Comparison of ENCODE assay signal across 29 cellular contexts in genomic region chr5:59065551-59065950, GRCh38.
DNase-seq lines count a peak whose midpoint lies in the region; ATAC-seq, FAIRE-seq and TF ChIP-seq lines count a peak whose summit lies in the region.
"Had no signal": no experiment of that assay in that cellular context is flagged by ENCODE, and none has a peak within 500 bp of the region (broad histone marks: within the 10 kb centered on the region; RNA-seq: fewer than 3 reads in every experiment).

No MANE protein-coding gene starts in this region.

- H3K4me1 ChIP-seq in A549 (peaks cover 99% of the 10 kb centered on the region), GM23248 (ENCODE audit: insufficient read depth) (peaks cover 63% of the 10 kb centered on the region), upper lobe of right lung (no peaks in the 10 kb centered on the region), PC-9 (replicated peaks; ENCODE audit: insufficient read depth) (peaks cover 39% of the 10 kb centered on the region)
- H3K4me1 ChIP-seq: upper lobe of left lung had no signal

- no peaks in the 10 kb centered on the region for H3K36me3 Mint-ChIP-seq in natural killer cell treated with Interleukin-12 subunit alpha and Interleukin-12 subunit beta and Interleukin-15 and Interleukin-18, amount 100 ng/mL, for 72 hours
- H3K36me3 Mint-ChIP-seq: T-cell had no signal

- intact Hi-C loops in upper lobe of right lung (cut with DNase I) (no loop called here), PC-9 (cut with micrococcal nuclease; ENCODE audit: unreplicated experiment) (no loop called here)

- in situ Hi-C loops in GM23248 (cut with MboI), result no loop called here

- H3K4me3 ChIP-seq in A549 (no peak overlapping the region), GM23248 (peak overlapping the region; percentile 24), foreskin fibroblast (ENCODE audit: low read depth in 1 of 2, low read length in 2 of 2) (no peak overlapping the region), upper lobe of right lung (no peak overlapping the region), PC-9 (no peak overlapping the region)
- H3K4me3 ChIP-seq: dorsolateral prefrontal cortex, GM12878, left lung, upper lobe of left lung had no signal

- no peak for TF ChIP-seq POLR2A in A549 (IDR thresholded peaks at IDR 0.05; ENCODE audit: low read length)

- no peaks in the 10 kb centered on the region for H4K20me1 ChIP-seq in GM23248 (ENCODE audit: insufficient read depth)
- H4K20me1 ChIP-seq in PC-9 (ENCODE audit: insufficient read depth), result 0 out of 2 replicates have a peak, but pooled peaks cover 3% of the 10 kb centered on the region

- H3K27ac ChIP-seq in A549 (peak overlapping the region; percentile 95 to 98), GM23248 (peak overlapping the region; percentile 93), upper lobe of right lung (no peak overlapping the region), PC-9 (no peak overlapping the region)
- H3K27ac ChIP-seq: C4-2B, dorsolateral prefrontal cortex, HL-60, left lung, upper lobe of left lung had no signal

- H3K4me3 Mint-ChIP-seq in natural killer cell treated with Interleukin-12 subunit alpha and Interleukin-12 subunit beta and Interleukin-15 and Interleukin-18, amount 100 ng/mL, for 72 hours, result no peak overlapping the region
- H3K4me3 Mint-ChIP-seq: activated CD4-positive, alpha-beta T cell treated with anti-CD3 and anti-CD28 coated beads, Interleukin-2, amount 10 ng/mL, durations not matched to agents 24 days and 14 days; activated CD8-positive, alpha-beta memory T cell treated with anti-CD3 and anti-CD28 coated beads, Interleukin-2, amount 10 ng/mL, durations not matched to agents 7 days and 5 days; activated naive CD8-positive, alpha-beta T cell treated with anti-CD3 and anti-CD28 coated beads, Interleukin-2, amount 50 U/mL, for 24 hours; activated T-helper 17 cell treated with anti-CD3 and anti-CD28 coated beads, Interleukin-2, amount 50 U/mL, for 72 hours; nephron progenitor cell; T-cell had no signal

- FAIRE-seq in A549 (lab: Jason Lieb, UNC), result peak; percentile 84
- FAIRE-seq: GM12878 had no signal

- no TSS peak for BruUV-seq in PC-9 (replicated peaks; lab: Mats Ljungman, UMichigan)

- ATAC-seq in A549 (no peak), upper lobe of right lung (no peak)
- no peak for ATAC-seq in natural killer cell treated with Interleukin-12 subunit alpha and Interleukin-12 subunit beta and Interleukin-15 and Interleukin-18, amount 100 ng/mL, for 72 hours
- ATAC-seq: activated CD8-positive, alpha-beta memory T cell treated with anti-CD3 and anti-CD28 coated beads, Interleukin-2, amount 10 ng/mL, durations not matched to agents 7 days and 5 days; GM12878; left lung; T-cell had no signal

- H3K4me2 ChIP-seq in A549 (peak overlapping the region; percentile 74), GM23248 (ENCODE audit: unreplicated experiment) (peak overlapping the region; percentile 60), PC-9 (no peak overlapping the region)

- peaks cover 0 to 5% of the 10 kb centered on the region in 2 donors for H3K4me1 Mint-ChIP-seq in natural killer cell treated with Interleukin-12 subunit alpha and Interleukin-12 subunit beta and Interleukin-15 and Interleukin-18, amount 100 ng/mL, for 72 hours (ENCODE audit: low read depth in 2 of 2)
- H3K4me1 Mint-ChIP-seq: activated CD8-positive, alpha-beta memory T cell treated with anti-CD3 and anti-CD28 coated beads, Interleukin-2, amount 10 ng/mL, durations not matched to agents 7 days and 5 days; activated T-helper 17 cell treated with anti-CD3 and anti-CD28 coated beads, Interleukin-2, amount 50 U/mL, for 72 hours had no signal

- no peak for TF ChIP-seq RAD21 in A549 (conservative IDR thresholded peaks at IDR 0.05 in 1 of 2, IDR thresholded peaks at IDR 0.05 in 1 of 2)

- no peaks in the 10 kb centered on the region for H3K27me3 Mint-ChIP-seq in natural killer cell treated with Interleukin-12 subunit alpha and Interleukin-12 subunit beta and Interleukin-15 and Interleukin-18, amount 100 ng/mL, for 72 hours
- H3K27me3 Mint-ChIP-seq: activated naive CD8-positive, alpha-beta T cell treated with anti-CD3 and anti-CD28 coated beads, Interleukin-2, amount 50 U/mL, for 24 hours; activated T-helper 17 cell treated with anti-CD3 and anti-CD28 coated beads, Interleukin-2, amount 50 U/mL, for 72 hours; progenitor cell of endocrine pancreas had no signal

- TF ChIP-seq CTCF in A549 (IDR thresholded peaks at IDR 0.05) (no peak), foreskin fibroblast (IDR thresholded peaks at IDR 0.05; ENCODE audit: low read depth, low read length) (no peak), upper lobe of right lung (IDR thresholded peaks at IDR 0.05) (no peak), PC-9 (conservative IDR thresholded peaks at IDR 0.05) (no peak)

- H3K79me2 ChIP-seq in GM23248 (ENCODE audit: insufficient read depth) (no peaks in the 10 kb centered on the region), PC-9 (ENCODE audit: low read depth) (no peaks in the 10 kb centered on the region)

- POLR2A ChIA-PET in A549 (lab: Yijun Ruan, JAX) (interaction anchor here (1.7 kb wide), 1 partner anchor 62 kb away, joined by 9 read pairs; no protein-coding TSS in a partner anchor), PC-9 (lab: Charles Lee; ENCODE audit: unreplicated experiment) (no interaction called here)

- peak in 1 of 2 experiments; percentile 36; a peak in 1 of 5 replicates for TF ChIP-seq EP300 in A549 (IDR thresholded peaks at IDR 0.05)

- 0% methylated on average over 1 of the region's 1 CpG for WGBS in A549 (ENCODE audit: missing lambda C conversion rate)
- WGBS in GM23248 (ENCODE audit: low coverage in 1 of 2, low lambda C conversion rate in 2 of 2, missing lambda C conversion rate in 2 of 2), 2 experiments, result 0% methylated on average over 1 of the region's 1 CpG

- peaks cover 50% of the 10 kb centered on the region for H3F3A ChIP-seq in GM23248 (ENCODE audit: insufficient read depth)
- 0 out of 2 replicates have a peak, but pooled peaks cover 12% of the 10 kb centered on the region for H3F3A ChIP-seq in PC-9 (ENCODE audit: insufficient read depth, low read depth)

- H3K9me2 ChIP-seq in GM23248 (ENCODE audit: insufficient read depth) (no peaks in the 10 kb centered on the region), PC-9 (ENCODE audit: insufficient read depth) (no peaks in the 10 kb centered on the region)

- H3K27ac Mint-ChIP-seq in natural killer cell treated with Interleukin-12 subunit alpha and Interleukin-12 subunit beta and Interleukin-15 and Interleukin-18, amount 100 ng/mL, for 72 hours, result no peak overlapping the region
- H3K27ac Mint-ChIP-seq: activated CD4-positive, alpha-beta T cell treated with anti-CD3 and anti-CD28 coated beads, Interleukin-2, amount 10 ng/mL, durations not matched to agents 24 days and 14 days; activated CD8-positive, alpha-beta memory T cell treated with anti-CD3 and anti-CD28 coated beads, Interleukin-2, amount 10 ng/mL, durations not matched to agents 7 days and 5 days; activated naive CD8-positive, alpha-beta T cell treated with anti-CD3 and anti-CD28 coated beads, Interleukin-2, amount 50 U/mL, for 24 hours; activated T-helper 17 cell treated with anti-CD3 and anti-CD28 coated beads, Interleukin-2, amount 50 U/mL, for 72 hours; progenitor cell of endocrine pancreas; T-cell had no signal

- H2AFZ ChIP-seq in GM23248 (no peak overlapping the region), PC-9 (no peak overlapping the region)

- H3K36me3 ChIP-seq in GM23248 (ENCODE audit: low read depth) (no peaks in the 10 kb centered on the region), upper lobe of right lung (no peaks in the 10 kb centered on the region), PC-9 (ENCODE audit: low read depth) (no peaks in the 10 kb centered on the region)
- H3K36me3 ChIP-seq: left lung, upper lobe of left lung had no signal

- CTCF ChIA-PET in A549 (lab: Yijun Ruan, JAX) (interaction anchor here (2.6 kb wide), 1 partner anchor 109 kb away, joined by 10 read pairs; no protein-coding TSS in a partner anchor), PC-9 (lab: Charles Lee) (no interaction called here)

- H3K9me3 ChIP-seq in A549 (no peaks in the 10 kb centered on the region), GM23248 (ENCODE audit: low read depth) (no peaks in the 10 kb centered on the region), upper lobe of right lung (no peaks in the 10 kb centered on the region), PC-9 (ENCODE audit: insufficient read depth, low read depth) (no peaks in the 10 kb centered on the region)
- H3K9me3 ChIP-seq: left lung, upper lobe of left lung had no signal

- peaks cover 2% of the 10 kb centered on the region for H3K9me3 Mint-ChIP-seq in natural killer cell treated with Interleukin-12 subunit alpha and Interleukin-12 subunit beta and Interleukin-15 and Interleukin-18, amount 100 ng/mL, for 72 hours
- H3K9me3 Mint-ChIP-seq: activated naive CD8-positive, alpha-beta T cell treated with anti-CD3 and anti-CD28 coated beads, Interleukin-2, amount 50 U/mL, for 24 hours; nephron progenitor cell had no signal

- H3K9ac ChIP-seq in GM23248, result peak overlapping the region; percentile 68

- DNase-seq in A549 (ENCODE audit: low read depth in 1 of 2, low spot score in 1 of 2) (peak in 1 of 2 experiments; percentile 75), GM23248 (peak; percentile 81), amniotic epithelial cell (ENCODE audit: low read depth) (peak; percentile 51), foreskin fibroblast (peak; percentile 65 to 74), upper lobe of right lung (no peak), PC-9 (no peak), dermis blood vessel endothelial cell (no peak)
- DNase-seq in natural killer cell treated with Interleukin-12 subunit alpha and Interleukin-12 subunit beta and Interleukin-15 and Interleukin-18, amount 100 ng/mL, for 72 hours (ENCODE audit: low spot score), result no peak
- DNase-seq: activated CD4-positive, alpha-beta T cell treated with anti-CD3 and anti-CD28 coated beads, Interleukin-2, amount 10 ng/mL, durations not matched to agents 24 days and 14 days; activated CD8-positive, alpha-beta memory T cell treated with anti-CD3 and anti-CD28 coated beads, Interleukin-2, amount 10 ng/mL, durations not matched to agents 7 days and 5 days; activated naive CD8-positive, alpha-beta T cell treated with anti-CD3 and anti-CD28 coated beads, Interleukin-2, amount 50 U/mL, for 24 hours; DMS 273 treated with DMSO at 0.1 percent for 48 hours; dorsolateral prefrontal cortex; GDM1; left lung; midbrain; MV-4-11; NCI-H187; NCI-H82; nephron progenitor cell; SHP77 treated with DMSO at 0.1 percent for 48 hours; stimulated activated CD4-positive, alpha-beta T cell treated with anti-CD3 and anti-CD28 coated beads, Interleukin-12 subunit alpha, Interleukin-12 subunit beta, amount 100 ng/mL, for 4 hours; T-cell; upper lobe of left lung had no signal

- no peaks in the 10 kb centered on the region for H3K27me3 ChIP-seq in GM23248 (replicated peaks; ENCODE audit: insufficient read depth)
- H3K27me3 ChIP-seq in upper lobe of right lung, result no peaks in the 10 kb centered on the region
- H3K27me3 ChIP-seq in PC-9 (ENCODE audit: insufficient read depth, low read depth), result no peaks in the 10 kb centered on the region
- H3K27me3 ChIP-seq: dorsolateral prefrontal cortex, left lung, upper lobe of left lung had no signal

TF ChIP-seq in A549, 52 proteins besides CTCF, POLR2A, EP300 and RAD21 (continues in another document):
- TF ChIP-seq CEBPB (IDR thresholded peaks at IDR 0.05) (peak in 1 of 2 experiments; percentile 82; a peak in 3 of 4 replicates), ZSCAN20 (CRISPR knock-in tag; IDR thresholded peaks at IDR 0.05) (no peak), HEYL (CRISPR knock-in tag; IDR thresholded peaks at IDR 0.05) (no peak)

Comparison
In these comparisons a context has a peak if more than half of its experiments do, and no peak if none do; other contexts are left out.
1. DNase-seq: peak in GM23248 (single experiment), amniotic epithelial cell (single experiment) and foreskin fibroblast (2 of 2); none in upper lobe of right lung (single experiment), natural killer cell treated with Interleukin-12 subunit alpha and Interleukin-12 subunit beta and Interleukin-15 and Interleukin-18, amount 100 ng/mL, for 72 hours (single experiment), PC-9 (0 of 2) and dermis blood vessel endothelial cell (single experiment).
2. H3K27ac ChIP-seq: peak in A549 (2 of 2) and GM23248 (single experiment); none in upper lobe of right lung (single experiment) and PC-9 (single experiment).